Comparison of ENCODE assay signal across 8 cellular contexts in genomic region chr6:156451-157140, GRCh38.
DNase-seq lines count a peak whose midpoint lies in the region; ATAC-seq and TF ChIP-seq lines count a peak whose summit lies in the region.
"Not testable (repeated sequence)": the region's sequence is repeated elsewhere in the genome, so short reads cannot be mapped to it uniquely, and the experiment has no call there.

No MANE protein-coding gene starts in this region.

- not testable (repeated sequence) for H2BK15ac ChIP-seq in IMR-90 (ENCODE audit: low read depth, low read length)

- H3K9me3 ChIP-seq in IMR-90 (ENCODE audit: control insufficient read depth, insufficient read depth, low read length); OCI-LY3 (ENCODE audit: insufficient read depth, low read length); hepatocyte (ENCODE audit: low read depth): not testable (repeated sequence)

- DNase-seq in GM04504 (ENCODE audit: low read depth): peak; percentile 9
- peak; percentile 52 for DNase-seq in IMR-90
- DNase-seq in activated CD4-positive, alpha-beta memory T cell treated with anti-CD3 and anti-CD28 coated beads for 36 hours: peak; percentile 30
- DNase-seq in activated T-helper 2 cell treated with anti-CD3 and anti-CD28 coated beads, Interferon-gamma antibody, Interleukin-2, Interleukin-4, amounts not matched to agents 10 μg/mL and 5 μg/mL and 100 μg/mL, durations not matched to agents 14 hours and 24 hours and 36 hours (ENCODE audit: low spot score): peak; percentile 32
- DNase-seq in effector memory CD8-positive, alpha-beta T cell; hepatocyte (ENCODE audit: low spot score): not testable (repeated sequence)
- DNase-seq in stimulated activated CD8-positive, alpha-beta memory T cell treated with anti-CD3 and anti-CD28 coated beads, Interleukin-4, amount 100 ng/mL, for 48 hours: peak; percentile 41

- not testable (repeated sequence) for H3K27ac ChIP-seq in IMR-90 (ENCODE audit: insufficient read depth, low read length); OCI-LY3 (ENCODE audit: low read length); hepatocyte

- H2BK20ac ChIP-seq in IMR-90 (ENCODE audit: low read depth, low read length): not testable (repeated sequence)

- not testable (repeated sequence) for TF ChIP-seq RAD21 in IMR-90 (IDR thresholded peaks at IDR 0.05; ENCODE audit: low read length)

- not testable (repeated sequence) for H3K9me3 Mint-ChIP-seq in activated CD4-positive, alpha-beta memory T cell treated with anti-CD3 and anti-CD28 coated beads for 36 hours; activated T-helper 2 cell treated with anti-CD3 and anti-CD28 coated beads, Interferon-gamma antibody, Interleukin-2, Interleukin-4, amounts not matched to agents 10 μg/mL and 5 μg/mL and 100 μg/mL, durations not matched to agents 14 hours and 24 hours and 36 hours; effector memory CD8-positive, alpha-beta T cell

- not testable (repeated sequence) for H4K91ac ChIP-seq in IMR-90 (ENCODE audit: insufficient read depth, low read depth, low read length)

- H2AK9ac ChIP-seq in IMR-90 (replicated peaks; ENCODE audit: low read depth, low read length, poor library complexity): not testable (repeated sequence)

- POLR2A ChIA-PET in IMR-90 (lab: Charles Lee; ENCODE audit: unreplicated experiment); activated CD4-positive, alpha-beta memory T cell treated with anti-CD3 and anti-CD28 coated beads for 36 hours (lab: Charles Lee): not testable (repeated sequence)

- not testable (repeated sequence) for H4K8ac ChIP-seq in IMR-90 (ENCODE audit: low read depth in 2 of 2, low read length in 2 of 2)

- not testable (repeated sequence) for H3K9me2 ChIP-seq in hepatocyte (replicated peaks; ENCODE audit: insufficient read depth)

- ATAC-seq in IMR-90 (ENCODE audit: low read depth): not testable (repeated sequence)
- ATAC-seq in effector memory CD8-positive, alpha-beta T cell (replicated peaks): peak; percentile 39

- not testable (repeated sequence) for H3K79me2 ChIP-seq in OCI-LY3 (ENCODE audit: low read length); hepatocyte

- peaks cover 17% of the 10 kb centered on the region for H3K4me1 Mint-ChIP-seq in activated CD4-positive, alpha-beta memory T cell treated with anti-CD3 and anti-CD28 coated beads for 36 hours (ENCODE audit: low read depth)
- peaks cover 46% of the 10 kb centered on the region for H3K4me1 Mint-ChIP-seq in activated T-helper 2 cell treated with anti-CD3 and anti-CD28 coated beads, Interferon-gamma antibody, Interleukin-2, Interleukin-4, amounts not matched to agents 10 μg/mL and 5 μg/mL and 100 μg/mL, durations not matched to agents 14 hours and 24 hours and 36 hours (ENCODE audit: low read depth)
- not testable (repeated sequence) for H3K4me1 Mint-ChIP-seq in effector memory CD8-positive, alpha-beta T cell (ENCODE audit: low read depth in 2 of 2)

- not testable (repeated sequence) for H3K27me3 ChIP-seq in IMR-90 (ENCODE audit: control insufficient read depth, insufficient read depth, low read length); OCI-LY3 (ENCODE audit: low read depth, low read length); hepatocyte

- TF ChIP-seq POLR2A in IMR-90 (IDR thresholded peaks at IDR 0.05; ENCODE audit: low read depth, low read length): not testable (repeated sequence)

- not testable (repeated sequence) for H3K9ac ChIP-seq in IMR-90 (ENCODE audit: low read depth, low read length); OCI-LY3 (ENCODE audit: low read length)

- not testable (repeated sequence) for H3K4me1 ChIP-seq in IMR-90 (ENCODE audit: control insufficient read depth, insufficient read depth, low read length); hepatocyte (ENCODE audit: insufficient read depth)
- peaks cover 57% of the 10 kb centered on the region for H3K4me1 ChIP-seq in OCI-LY3 (ENCODE audit: low read length)

- H4K5ac ChIP-seq in IMR-90 (ENCODE audit: low read depth, low read length): not testable (repeated sequence)

- not testable (repeated sequence) for BruUV-seq in IMR-90 (replicated peaks; lab: Mats Ljungman, UMichigan)

- not testable (repeated sequence) for H3K56ac ChIP-seq in IMR-90 (ENCODE audit: extremely low read depth, insufficient read depth, low read length)

- H3K36me3 ChIP-seq in IMR-90 (ENCODE audit: control insufficient read depth, insufficient read depth, low read length); OCI-LY3 (replicated peaks; ENCODE audit: low read depth, low read length); hepatocyte (replicated peaks; ENCODE audit: insufficient read depth, low read depth): not testable (repeated sequence)

- not testable (repeated sequence) for H3K4me3 Mint-ChIP-seq in activated CD4-positive, alpha-beta memory T cell treated with anti-CD3 and anti-CD28 coated beads for 36 hours; activated T-helper 2 cell treated with anti-CD3 and anti-CD28 coated beads, Interferon-gamma antibody, Interleukin-2, Interleukin-4, amounts not matched to agents 10 μg/mL and 5 μg/mL and 100 μg/mL, durations not matched to agents 14 hours and 24 hours and 36 hours (ENCODE audit: low read depth); effector memory CD8-positive, alpha-beta T cell

- H2AFZ ChIP-seq in IMR-90 (replicated peaks; ENCODE audit: low read length, poor library complexity); OCI-LY3 (ENCODE audit: low read depth, low read length); hepatocyte: not testable (repeated sequence)

- H3K36me3 Mint-ChIP-seq in activated CD4-positive, alpha-beta memory T cell treated with anti-CD3 and anti-CD28 coated beads for 36 hours; activated T-helper 2 cell treated with anti-CD3 and anti-CD28 coated beads, Interferon-gamma antibody, Interleukin-2, Interleukin-4, amounts not matched to agents 10 μg/mL and 5 μg/mL and 100 μg/mL, durations not matched to agents 14 hours and 24 hours and 36 hours (ENCODE audit: low read depth); effector memory CD8-positive, alpha-beta T cell (ENCODE audit: insufficient read depth): not testable (repeated sequence)

- H3K27ac Mint-ChIP-seq in activated CD4-positive, alpha-beta memory T cell treated with anti-CD3 and anti-CD28 coated beads for 36 hours; activated T-helper 2 cell treated with anti-CD3 and anti-CD28 coated beads, Interferon-gamma antibody, Interleukin-2, Interleukin-4, amounts not matched to agents 10 μg/mL and 5 μg/mL and 100 μg/mL, durations not matched to agents 14 hours and 24 hours and 36 hours; effector memory CD8-positive, alpha-beta T cell: not testable (repeated sequence)

- no CpG with 5 or more reads among the region's 4 CpGs for WGBS in IMR-90 (ENCODE audit: extremely low coverage in 2 of 2, insufficient read length in 1 of 2), 2 experiments
- WGBS in hepatocyte (ENCODE audit: low lambda C conversion rate, missing lambda C conversion rate): 82% methylated on average over 4 of the region's 4 CpGs

- not testable (repeated sequence) for H3K4ac ChIP-seq in IMR-90 (ENCODE audit: low read depth, low read length)

- peaks cover 67% of the 10 kb centered on the region for H3K27me3 Mint-ChIP-seq in activated CD4-positive, alpha-beta memory T cell treated with anti-CD3 and anti-CD28 coated beads for 36 hours
- peaks cover 27% of the 10 kb centered on the region for H3K27me3 Mint-ChIP-seq in activated T-helper 2 cell treated with anti-CD3 and anti-CD28 coated beads, Interferon-gamma antibody, Interleukin-2, Interleukin-4, amounts not matched to agents 10 μg/mL and 5 μg/mL and 100 μg/mL, durations not matched to agents 14 hours and 24 hours and 36 hours (ENCODE audit: low read depth)
- H3K27me3 Mint-ChIP-seq in effector memory CD8-positive, alpha-beta T cell: peaks cover 81 to 88% of the 10 kb centered on the region in 2 donors

- H3K79me1 ChIP-seq in IMR-90 (ENCODE audit: low read depth in 1 of 2, low read length in 2 of 2): not testable (repeated sequence)

- H3K9me1 ChIP-seq in IMR-90 (ENCODE audit: insufficient read depth, low read length): not testable (repeated sequence)

- CTCF ChIA-PET in IMR-90 (lab: Yijun Ruan, JAX): not testable (repeated sequence)
- CTCF ChIA-PET in activated CD4-positive, alpha-beta memory T cell treated with anti-CD3 and anti-CD28 coated beads for 36 hours (lab: Charles Lee): interaction anchor here (0.8 kb wide), 1 partner anchor 163 kb away, joined by 3 read pairs; no protein-coding TSS in a partner anchor

- dilution Hi-C loops in IMR-90 (cut with HindIII; ENCODE audit: low sequenced_read_pairs, unreplicated experiment): not testable (repeated sequence)

- in situ Hi-C loops in IMR-90 (cut with MboI; ENCODE audit: low sequenced_read_pairs): not testable (repeated sequence)

- not testable (repeated sequence) for H4K20me1 ChIP-seq in IMR-90 (ENCODE audit: insufficient read depth, low read length); OCI-LY3 (ENCODE audit: insufficient read depth, low read length); hepatocyte (ENCODE audit: insufficient read depth, poor library complexity, severe bottlenecking)

- not testable (repeated sequence) for H3K18ac ChIP-seq in IMR-90 (ENCODE audit: low read depth, low read length)

- not testable (repeated sequence) for H2AK5ac ChIP-seq in IMR-90 (ENCODE audit: low read depth, low read length)

- H3K4me2 ChIP-seq in IMR-90 (ENCODE audit: low read depth, low read length): not testable (repeated sequence)
- H3K4me2 ChIP-seq in OCI-LY3 (ENCODE audit: low read length) (peak overlapping the region; percentile 31), hepatocyte (peak overlapping the region; percentile 29)

- H2BK5ac ChIP-seq in IMR-90 (ENCODE audit: low read depth, low read length, poor library complexity, severe bottlenecking): not testable (repeated sequence)

- H3K4me3 ChIP-seq in IMR-90 (ENCODE audit: insufficient read depth, low read depth, low read length); OCI-LY3 (ENCODE audit: low read length); hepatocyte: not testable (repeated sequence)

- not testable (repeated sequence) for H3K14ac ChIP-seq in IMR-90 (replicated peaks; ENCODE audit: low read depth, low read length)

- intact Hi-C loops in IMR-90 (cut with micrococcal nuclease); activated CD4-positive, alpha-beta memory T cell treated with anti-CD3 and anti-CD28 coated beads for 36 hours (cut with micrococcal nuclease); activated T-helper 2 cell treated with anti-CD3 and anti-CD28 coated beads, Interferon-gamma antibody, Interleukin-2, Interleukin-4, amounts not matched to agents 10 μg/mL and 5 μg/mL and 100 μg/mL, durations not matched to agents 14 hours and 24 hours and 36 hours (cut with micrococcal nuclease): not testable (repeated sequence)

- TF ChIP-seq CTCF in IMR-90 (conservative IDR thresholded peaks at IDR 0.05; ENCODE audit: low read depth, low read length); OCI-LY3 (IDR thresholded peaks at IDR 0.05; ENCODE audit: low read depth, low read length); hepatocyte (IDR thresholded peaks at IDR 0.05; ENCODE audit: poor library complexity): not testable (repeated sequence)

- not testable (repeated sequence) for H2BK120ac ChIP-seq in IMR-90 (ENCODE audit: low read depth, low read length)

- not testable (repeated sequence) for H3K23ac ChIP-seq in IMR-90 (ENCODE audit: low read depth, low read length)
